In the genomic region with DNA sequence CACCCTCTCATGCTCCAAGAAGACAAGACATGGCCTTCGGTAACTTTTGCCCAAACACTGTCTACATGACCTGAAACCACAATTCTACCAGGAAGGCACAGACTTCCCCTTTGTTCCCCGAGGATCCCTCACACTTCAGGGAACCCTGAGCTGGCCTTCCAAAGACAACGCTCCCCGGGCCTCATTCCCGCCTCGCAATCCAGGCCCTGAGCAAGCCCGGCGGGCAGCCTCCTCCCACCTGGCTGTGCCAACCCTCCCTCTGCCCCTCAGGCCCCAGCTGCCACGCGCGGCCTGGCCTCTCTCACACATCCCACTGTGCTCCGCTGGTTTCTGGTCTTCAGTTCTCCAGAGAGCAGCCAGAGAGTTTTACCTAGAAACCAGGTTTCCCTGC, we compare ENCODE assay signal across 25 cellular contexts. TPM values are rescaled to one million over a fixed set of nuclear protein-coding genes. Genes with fewer than 3 reads are reported as not detected.
DNase-seq lines count a peak whose midpoint lies in the region; ATAC-seq, FAIRE-seq and TF ChIP-seq lines count a peak whose summit lies in the region.
"Had no signal": no experiment of that assay in that cellular context is flagged by ENCODE, and none has a peak within 500 bp of the region (broad histone marks: within the 10 kb centered on the region; RNA-seq: fewer than 3 reads in every experiment).

No MANE protein-coding gene starts in this region.

- TF ChIP-seq POLR2A in GM12891 (IDR thresholded peaks at IDR 0.05; ENCODE audit: low read depth, low read length): no peak

- TF ChIP-seq CTCF in GM10248 (IDR thresholded peaks at IDR 0.05; ENCODE audit: control extremely low read depth, extremely low read depth, low read depth, missing control alignments) (no peak), coronary artery (IDR thresholded peaks at IDR 0.05) (no peak)

- DNase-seq in DMS 273 (lab: John Stamatoyannopoulos, UW; ENCODE audit: unreplicated experiment): peak; percentile 50
- DNase-seq in DMS 273 treated with DMSO at 0.1 percent for 48 hours (lab: John Stamatoyannopoulos, UW): no peak
- DNase-seq in GM12891 (ENCODE audit: insufficient read length, low spot score): no peak
- no peak for DNase-seq in T-helper 17 cell
- DNase-seq in left kidney (ENCODE audit: low read depth, low spot score): peak; percentile 41
- no peak for DNase-seq in GM10248 (ENCODE audit: extremely low spot score)
- no peak for DNase-seq in coronary artery (ENCODE audit: low spot score)
- no peak for DNase-seq in GM19238 (ENCODE audit: insufficient read length, low spot score)
- DNase-seq: activated CD4-positive, alpha-beta T cell treated with anti-CD3 and anti-CD28 coated beads for 4 hours; activated effector memory CD4-positive, alpha-beta T cell treated with anti-CD3 and anti-CD28 coated beads, Interleukin-2, amount 50 U/mL, for 16 hours; AML-193; Calu3; central memory CD4-positive, alpha-beta T cell; effector CD4-positive, alpha-beta T cell; esophagus squamous epithelium; HFFc6; NCI-H1105 treated with DMSO at 0.1 percent for 48 hours; NCI-H226; Peyer's patch; stimulated activated CD4-positive, alpha-beta T cell treated with anti-CD3 and anti-CD28 coated beads, Interleukin-4, amount 100 ng/mL, for 24 hours; T-helper 9 cell had no signal

- H3K27ac Mint-ChIP-seq in T-helper 17 cell: no peak overlapping the region
- H3K27ac Mint-ChIP-seq: HFFc6 had no signal

- no peaks in the 10 kb centered on the region for H3K27me3 Mint-ChIP-seq in T-helper 17 cell

- H3K4me3 ChIP-seq in coronary artery: no peak overlapping the region
- H3K4me3 ChIP-seq: esophagus squamous epithelium, Peyer's patch, SK-N-MC, smooth muscle cell had no signal

- H3K36me3 Mint-ChIP-seq in T-helper 17 cell (ENCODE audit: low read depth): peaks cover 3% of the 10 kb centered on the region

- POLR2A ChIA-PET in GM10248 (lab: Yijun Ruan, JAX): no interaction called here

- peak overlapping the region; percentile 15 for H3K4me3 Mint-ChIP-seq in T-helper 17 cell
- H3K4me3 Mint-ChIP-seq: HFFc6 had no signal

- CTCF ChIA-PET in GM10248 (lab: Yijun Ruan, JAX): interaction anchor here (6.6 kb wide), 1 partner anchor 11 kb away, joined by 36 read pairs; no protein-coding TSS in a partner anchor

- peaks cover 22% of the 10 kb centered on the region for H3K4me1 Mint-ChIP-seq in T-helper 17 cell

- FAIRE-seq in GM12891 (lab: Jason Lieb, UNC): peak; percentile 67
- FAIRE-seq: urothelium cell line had no signal

- ATAC-seq in T-helper 17 cell: no peak

- H3K9me3 ChIP-seq in T-helper 17 cell (ENCODE audit: control insufficient read depth, low read length, poor library complexity, severe bottlenecking): no peaks in the 10 kb centered on the region
- H3K9me3 ChIP-seq: esophagus squamous epithelium, Peyer's patch had no signal

- H3K27ac ChIP-seq in coronary artery: no peak overlapping the region
- H3K27ac ChIP-seq: 22Rv1, esophagus squamous epithelium, SK-N-MC had no signal

TF ChIP-seq in GM12891, 5 proteins besides CTCF, POLR2A, EP300 and RAD21:
- TF ChIP-seq PAX5 (IDR thresholded peaks at IDR 0.05; ENCODE audit: insufficient read depth, low read length, severe bottlenecking) (no peak), POLR2AphosphoS5 (IDR thresholded peaks at IDR 0.05; ENCODE audit: low read depth, low read length) (no peak), SPI1 (IDR thresholded peaks at IDR 0.05; ENCODE audit: low read depth, low read length) (no peak), POU2F2 (IDR thresholded peaks at IDR 0.05; ENCODE audit: low read depth, low read length) (no peak), TAF1 (IDR thresholded peaks at IDR 0.05; ENCODE audit: low read depth, low read length) (no peak)

RNA-seq across cellular contexts. Expression of a gene that starts 7.3 kb away (rescaled TPM):
- 8.2 TPM for polyA plus RNA-seq in GM12891 (2012; ENCODE audit: low read depth, missing spikeins)
- 10 to 100 TPM; 12.6 to 15.5 TPM for total RNA-seq in T-helper 17 cell

RNA-seq across cellular contexts. Expression of a gene that starts 33.4 kb away (rescaled TPM):
- not detected for polyA plus RNA-seq in GM12891 (2012; ENCODE audit: low read depth, missing spikeins)
- total RNA-seq in T-helper 17 cell: under 1 TPM; 0.10 to 0.18 TPM
- total RNA-seq: Calu3, esophagus squamous epithelium, HFFc6, Peyer's patch, smooth muscle cell had no signal
- polyA plus RNA-seq: smooth muscle cell had no signal

Comparison
In these comparisons a context has a peak if more than half of its experiments do, and no peak if none do; other contexts are left out.
1. DNase-seq: peak in DMS 273 (single experiment) and left kidney (single experiment); none in DMS 273 treated with DMSO at 0.1 percent for 48 hours (single experiment), GM12891 (single experiment), T-helper 17 cell (0 of 3), GM10248 (single experiment), coronary artery (single experiment) and GM19238 (single experiment).